In the genomic region with DNA sequence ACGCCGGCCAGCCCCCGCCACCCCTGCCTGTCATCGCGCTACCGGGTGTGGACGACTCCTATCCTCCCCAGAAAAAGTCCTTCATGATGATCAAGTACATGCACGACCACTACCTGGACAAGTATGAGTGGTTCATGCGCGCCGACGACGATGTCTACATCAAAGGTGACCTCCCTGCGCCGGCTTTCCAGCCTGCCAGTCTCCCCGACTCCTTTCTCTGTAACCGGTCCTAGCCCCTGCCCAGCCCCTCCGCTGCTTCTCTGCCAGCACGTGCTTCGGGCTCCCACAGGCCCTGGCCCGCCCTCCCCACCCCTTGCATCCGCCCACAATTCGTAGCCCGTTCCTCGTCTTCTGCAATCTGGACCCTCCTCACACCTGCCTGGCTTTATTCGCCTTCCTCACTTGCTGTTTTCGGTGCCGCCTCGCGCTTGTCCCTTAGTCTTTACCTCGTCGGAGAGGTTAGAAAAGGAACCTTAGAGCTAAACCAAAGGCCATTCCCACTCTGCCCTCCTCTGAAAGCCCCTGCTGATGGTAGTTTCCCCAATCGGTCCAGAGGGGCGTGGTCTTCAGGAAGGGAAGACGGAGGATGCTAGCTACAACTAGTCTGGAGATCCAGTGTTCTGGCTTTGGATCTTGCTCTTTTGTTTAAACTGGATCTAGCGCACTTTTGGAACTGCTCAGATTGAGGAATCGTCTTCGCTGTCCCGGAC, we compare ENCODE assay signal across 8 cellular contexts. TPM values are rescaled to one million over a fixed set of nuclear protein-coding genes. Genes with fewer than 3 reads are reported as not detected.
DNase-seq lines count a peak whose midpoint lies in the region; ATAC-seq, FAIRE-seq and TF ChIP-seq lines count a peak whose summit lies in the region.

No MANE protein-coding gene starts in this region.

- intact Hi-C loops in HCT116 (cut with micrococcal nuclease): loop anchor here (10.0 kb wide), 1 partner anchor 1479 kb away; no protein-coding TSS in a partner anchor
- intact Hi-C loops in pancreas (cut with DNase I): no loop called here

- no peaks in the 10 kb centered on the region for H3K79me2 ChIP-seq in HCT116 (ENCODE audit: insufficient read depth, low read length)

- no TSS peak for BruUV-seq in HCT116 (replicated peaks; lab: Mats Ljungman, UMichigan)

- no peak overlapping the region for H2AFZ ChIP-seq in HCT116 (ENCODE audit: low read depth, low read length, poor library complexity, severe bottlenecking)

- TF ChIP-seq CTCF in HCT116 (IDR thresholded peaks at IDR 0.05 in 2 of 3, conservative IDR thresholded peaks at IDR 0.05 in 1 of 3; ENCODE audit: borderline replicate concordance in 1 of 3, insufficient read depth in 1 of 3, low read depth in 2 of 3, low read length in 2 of 3): no peak
- no peak for TF ChIP-seq CTCF in WI38 (IDR thresholded peaks at IDR 0.05; ENCODE audit: low read depth, low read length)
- TF ChIP-seq CTCF in gastroesophageal sphincter (IDR thresholded peaks at IDR 0.05): no peak
- TF ChIP-seq CTCF in pancreas (IDR thresholded peaks at IDR 0.05): no peak

- H3K9me2 ChIP-seq in HCT116 (ENCODE audit: insufficient read depth): no peaks in the 10 kb centered on the region

- H3K9me3 ChIP-seq in HCT116 (ENCODE audit: control insufficient read depth in 1 of 2, insufficient read depth in 1 of 2, low read depth in 1 of 2, low read length in 2 of 2): no peaks in the 10 kb centered on the region
- H3K9me3 ChIP-seq in gastroesophageal sphincter: no peaks in the 10 kb centered on the region
- no peaks in the 10 kb centered on the region for H3K9me3 ChIP-seq in pancreas

- TF ChIP-seq RAD21 in HCT116 (IDR thresholded peaks at IDR 0.05; ENCODE audit: low read depth): no peak

- H3K4me3 ChIP-seq in HCT116 (replicated peaks in 1 of 2; ENCODE audit: low read depth in 1 of 2, low read length in 2 of 2): peak overlapping the region; percentile 49 to 62
- H3K4me3 ChIP-seq in WI38 (ENCODE audit: low read depth, low read length): peak overlapping the region; percentile 65
- peak overlapping the region; percentile 42 to 79 for H3K4me3 ChIP-seq in gastroesophageal sphincter
- H3K4me3 ChIP-seq in pancreas: peak overlapping the region; percentile 60 to 75 (median 64)

- ATAC-seq in HCT116: no peak
- no peak for ATAC-seq in gastroesophageal sphincter
- ATAC-seq in pancreas: no peak
- no peak for ATAC-seq in GM21529 (IDR thresholded peaks at IDR 0.05; ENCODE audit: unreplicated experiment)
- ATAC-seq in HG03108 (IDR thresholded peaks at IDR 0.05; ENCODE audit: unreplicated experiment): no peak

- TF ChIP-seq EP300 in gastroesophageal sphincter (IDR thresholded peaks at IDR 0.05): no peak

- H3K36me3 ChIP-seq in HCT116 (ENCODE audit: control insufficient read depth in 1 of 2, insufficient read depth in 2 of 2, low read length in 2 of 2): no peaks in the 10 kb centered on the region
- H3K36me3 ChIP-seq in gastroesophageal sphincter: no peaks in the 10 kb centered on the region
- H3K36me3 ChIP-seq in pancreas: no peaks in the 10 kb centered on the region

- H3K27me3 ChIP-seq in HCT116 (ENCODE audit: insufficient read depth, low read length) (no peaks in the 10 kb centered on the region), gastroesophageal sphincter (peaks cover 38% of the 10 kb centered on the region), pancreas (peaks cover 0 to 8% (median 3%) of the 10 kb centered on the region in 4 donors)

- 0 to 1% methylated on average over 6 to 12 of the region's 39 CpGs for whole genome bisulfite sequencing in gastroesophageal sphincter (ENCODE audit: low coverage in 1 of 2), 2 donors
- 2% methylated on average over 39 of the region's 39 CpGs for WGBS in pancreas, 2 donors

- POLR2A ChIA-PET in HCT116 (lab: Charles Lee): interaction anchor here (0.6 kb wide), 1 partner anchor 1077 kb away, joined by 3 read pairs; no protein-coding TSS in a partner anchor

- H3K27ac ChIP-seq in HCT116 (ENCODE audit: low read depth, low read length) (no peak overlapping the region), gastroesophageal sphincter (peak overlapping the region in 2 of 4 donors; percentile 74 to 82), pancreas (no peak overlapping the region)

- H3K4me1 ChIP-seq in HCT116 (ENCODE audit: control insufficient read depth in 1 of 2, insufficient read depth in 2 of 2, low read length in 2 of 2) (peaks cover 9 to 28% of the 10 kb centered on the region in 2 experiments; a peak in 3 of 4 replicates), gastroesophageal sphincter (peaks cover 0 to 24% (median 10%) of the 10 kb centered on the region in 3 donors), pancreas (peaks cover 0 to 10% (median 0%) of the 10 kb centered on the region in 3 donors)

- RAD21 ChIA-PET in HCT116 (lab: Charles Lee; ENCODE audit: low non-redundant PET in 1 of 2, low total read pairs in 2 of 2, uncharacterized antibody in 2 of 2, unreplicated experiment in 2 of 2): no interaction called here

- CTCF ChIA-PET in HCT116 (lab: Charles Lee): no interaction called here

- no peaks in the 10 kb centered on the region for H4K20me1 ChIP-seq in HCT116 (ENCODE audit: insufficient read depth)

- no peak for DNase-seq in HCT116 (ENCODE audit: low read depth, low spot score)
- DNase-seq in pancreas: peak in 3 of 6 donors; percentile 9 to 63 (median 19)
- no peak for DNase-seq in epidermal melanocyte (ENCODE audit: insufficient read length, low spot score)
- no peak for DNase-seq in GF-D8 (lab: John Stamatoyannopoulos, UW)

- peak overlapping the region; percentile 50; the same call in 1 of the 2 replicates for H3K9ac ChIP-seq in HCT116 (ENCODE audit: low read length)

- H3K4me2 ChIP-seq in HCT116 (ENCODE audit: low read length): peak overlapping the region; percentile 90

- no peak for FAIRE-seq in pancreas (lab: Jason Lieb, UNC)

- no peak for TF ChIP-seq POLR2A in HCT116 (IDR thresholded peaks at IDR 0.05; ENCODE audit: borderline replicate concordance, extremely low read depth, insufficient read depth, insufficient read length)
- TF ChIP-seq POLR2A in gastroesophageal sphincter (IDR thresholded peaks at IDR 0.05): no peak

TF ChIP-seq in HCT116, 20 proteins besides CTCF, POLR2A, EP300 and RAD21:
- no peak for TF ChIP-seq EZH2phosphoT487 (IDR thresholded peaks at IDR 0.05; ENCODE audit: borderline replicate concordance)
- no peak for TF ChIP-seq SIN3A (IDR thresholded peaks at IDR 0.05; ENCODE audit: low read depth)
- TF ChIP-seq, protein P1, sequence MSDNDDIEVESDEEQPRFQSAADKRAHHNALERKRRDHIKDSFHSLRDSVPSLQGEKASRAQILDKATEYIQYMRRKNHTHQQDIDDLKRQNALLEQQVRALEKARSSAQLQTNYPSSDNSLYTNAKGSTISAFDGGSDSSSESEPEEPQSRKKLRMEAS (IDR thresholded peaks at IDR 0.05): no peak
- no peak for TF ChIP-seq EZH2 (IDR thresholded peaks at IDR 0.05)
- no peak for TF ChIP-seq CEBPB (IDR thresholded peaks at IDR 0.05; ENCODE audit: low read depth)
- TF ChIP-seq ZFX (IDR thresholded peaks at IDR 0.05): no peak
- TF ChIP-seq TCF7L2 (IDR thresholded peaks at IDR 0.05; ENCODE audit: borderline replicate concordance, extremely low read depth, insufficient read depth, insufficient read length): peak; percentile 33
TF ChIP-seq in HCT116: peak in this region for 1.

RNA-seq across cellular contexts. Expression of gene CHSY3, which starts 1.4 kb away (rescaled TPM):
- total RNA-seq in HCT116 (2021; ENCODE audit: unreplicated experiment) (2.3 TPM), gastroesophageal sphincter (1 to 10 TPM in 3 of 4 donors, under 1 TPM in 1; 0.78 to 3.4 (median 2.8) TPM), pancreas (1 to 10 TPM in 2 of 6 donors, under 1 TPM in 4; 0.09 to 1.2 (median 0.27) TPM)
- 0.57 and 0.64 TPM in 2 replicates for polyA plus RNA-seq in HCT116 (2012)
- under 1 TPM; 0.07 to 0.15 TPM for polyA plus RNA-seq in pancreas
